In the genomic region with DNA sequence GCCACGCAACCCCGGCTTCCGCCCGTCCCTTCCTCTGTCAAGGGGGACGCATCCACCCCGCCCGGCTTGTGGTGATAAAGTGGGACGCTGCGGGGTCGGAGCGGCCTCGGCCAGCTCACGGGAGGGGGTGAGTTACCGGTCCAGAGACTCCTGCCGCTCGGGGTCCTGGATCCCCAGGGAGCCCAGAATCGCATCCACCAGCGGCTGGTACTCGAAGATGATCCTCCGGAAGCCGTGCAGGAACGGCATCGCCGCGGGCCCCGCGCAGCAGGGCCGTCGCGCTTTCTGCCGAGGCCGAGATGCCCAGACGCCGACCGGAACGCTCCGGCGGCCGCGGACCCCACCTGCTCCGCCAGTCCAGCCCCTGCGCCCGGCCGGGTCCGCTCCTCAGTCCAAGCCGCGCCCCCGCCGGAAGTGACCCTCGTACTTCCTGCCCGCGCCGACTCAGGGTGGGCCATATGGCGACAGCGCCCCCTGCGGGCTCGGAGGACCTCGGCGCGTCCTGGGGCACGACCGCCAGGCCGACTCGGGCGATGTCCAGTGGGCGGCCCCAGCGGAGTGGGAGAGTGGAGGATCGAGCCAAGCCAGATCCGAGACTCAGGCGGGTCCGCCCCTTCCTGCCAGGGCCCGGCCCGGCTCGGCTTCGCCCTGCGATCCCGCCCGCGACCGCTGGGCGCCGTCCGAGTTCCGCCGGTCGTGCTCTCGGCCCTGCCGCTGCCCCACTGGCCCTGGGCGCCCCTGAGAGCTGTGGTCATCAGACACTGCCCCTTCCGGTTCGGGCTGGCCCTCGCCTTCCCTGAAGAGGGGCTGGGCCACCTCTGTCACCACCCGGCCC, we compare ENCODE assay signal across 1 cellular context.
TF ChIP-seq lines count a peak whose summit lies in the region.

A gene with protein sequence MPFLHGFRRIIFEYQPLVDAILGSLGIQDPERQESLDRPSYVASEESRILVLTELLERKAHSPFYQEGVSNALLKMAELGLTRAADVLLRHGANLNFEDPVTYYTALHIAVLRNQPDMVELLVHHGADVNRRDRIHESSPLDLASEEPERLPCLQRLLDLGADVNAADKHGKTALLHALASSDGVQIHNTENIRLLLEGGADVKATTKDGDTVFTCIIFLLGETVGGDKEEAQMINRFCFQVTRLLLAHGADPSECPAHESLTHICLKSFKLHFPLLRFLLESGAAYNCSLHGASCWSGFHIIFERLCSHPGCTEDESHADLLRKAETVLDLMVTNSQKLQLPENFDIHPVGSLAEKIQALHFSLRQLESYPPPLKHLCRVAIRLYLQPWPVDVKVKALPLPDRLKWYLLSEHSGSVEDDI (minus strand): TSS at position 401 of the 835 bp plus-strand sequence. CDS start 152 bp downstream, at position 249.

TF ChIP-seq in HepG2, 621 proteins besides CTCF, POLR2A, EP300 and RAD21 (continued from another document and continues in another):
- TF ChIP-seq, protein P1, sequence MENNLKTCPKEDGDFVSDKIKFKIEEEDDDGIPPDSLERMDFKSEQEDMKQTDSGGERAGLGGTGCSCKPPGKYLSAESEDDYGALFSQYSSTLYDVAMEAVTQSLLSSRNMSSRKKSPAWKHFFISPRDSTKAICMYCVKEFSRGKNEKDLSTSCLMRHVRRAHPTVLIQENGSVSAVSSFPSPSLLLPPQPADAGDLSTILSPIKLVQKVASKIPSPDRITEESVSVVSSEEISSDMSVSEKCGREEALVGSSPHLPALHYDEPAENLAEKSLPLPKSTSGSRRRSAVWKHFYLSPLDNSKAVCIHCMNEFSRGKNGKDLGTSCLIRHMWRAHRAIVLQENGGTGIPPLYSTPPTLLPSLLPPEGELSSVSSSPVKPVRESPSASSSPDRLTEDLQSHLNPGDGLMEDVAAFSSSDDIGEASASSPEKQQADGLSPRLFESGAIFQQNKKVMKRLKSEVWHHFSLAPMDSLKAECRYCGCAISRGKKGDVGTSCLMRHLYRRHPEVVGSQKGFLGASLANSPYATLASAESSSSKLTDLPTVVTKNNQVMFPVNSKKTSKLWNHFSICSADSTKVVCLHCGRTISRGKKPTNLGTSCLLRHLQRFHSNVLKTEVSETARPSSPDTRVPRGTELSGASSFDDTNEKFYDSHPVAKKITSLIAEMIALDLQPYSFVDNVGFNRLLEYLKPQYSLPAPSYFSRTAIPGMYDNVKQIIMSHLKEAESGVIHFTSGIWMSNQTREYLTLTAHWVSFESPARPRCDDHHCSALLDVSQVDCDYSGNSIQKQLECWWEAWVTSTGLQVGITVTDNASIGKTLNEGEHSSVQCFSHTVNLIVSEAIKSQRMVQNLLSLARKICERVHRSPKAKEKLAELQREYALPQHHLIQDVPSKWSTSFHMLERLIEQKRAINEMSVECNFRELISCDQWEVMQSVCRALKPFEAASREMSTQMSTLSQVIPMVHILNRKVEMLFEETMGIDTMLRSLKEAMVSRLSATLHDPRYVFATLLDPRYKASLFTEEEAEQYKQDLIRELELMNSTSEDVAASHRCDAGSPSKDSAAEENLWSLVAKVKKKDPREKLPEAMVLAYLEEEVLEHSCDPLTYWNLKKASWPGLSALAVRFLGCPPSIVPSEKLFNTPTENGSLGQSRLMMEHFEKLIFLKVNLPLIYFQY (CRISPR knock-in tag; IDR thresholded peaks at IDR 0.05; ENCODE audit: borderline replicate concordance): peak; percentile 98
- TF ChIP-seq, protein P2, sequence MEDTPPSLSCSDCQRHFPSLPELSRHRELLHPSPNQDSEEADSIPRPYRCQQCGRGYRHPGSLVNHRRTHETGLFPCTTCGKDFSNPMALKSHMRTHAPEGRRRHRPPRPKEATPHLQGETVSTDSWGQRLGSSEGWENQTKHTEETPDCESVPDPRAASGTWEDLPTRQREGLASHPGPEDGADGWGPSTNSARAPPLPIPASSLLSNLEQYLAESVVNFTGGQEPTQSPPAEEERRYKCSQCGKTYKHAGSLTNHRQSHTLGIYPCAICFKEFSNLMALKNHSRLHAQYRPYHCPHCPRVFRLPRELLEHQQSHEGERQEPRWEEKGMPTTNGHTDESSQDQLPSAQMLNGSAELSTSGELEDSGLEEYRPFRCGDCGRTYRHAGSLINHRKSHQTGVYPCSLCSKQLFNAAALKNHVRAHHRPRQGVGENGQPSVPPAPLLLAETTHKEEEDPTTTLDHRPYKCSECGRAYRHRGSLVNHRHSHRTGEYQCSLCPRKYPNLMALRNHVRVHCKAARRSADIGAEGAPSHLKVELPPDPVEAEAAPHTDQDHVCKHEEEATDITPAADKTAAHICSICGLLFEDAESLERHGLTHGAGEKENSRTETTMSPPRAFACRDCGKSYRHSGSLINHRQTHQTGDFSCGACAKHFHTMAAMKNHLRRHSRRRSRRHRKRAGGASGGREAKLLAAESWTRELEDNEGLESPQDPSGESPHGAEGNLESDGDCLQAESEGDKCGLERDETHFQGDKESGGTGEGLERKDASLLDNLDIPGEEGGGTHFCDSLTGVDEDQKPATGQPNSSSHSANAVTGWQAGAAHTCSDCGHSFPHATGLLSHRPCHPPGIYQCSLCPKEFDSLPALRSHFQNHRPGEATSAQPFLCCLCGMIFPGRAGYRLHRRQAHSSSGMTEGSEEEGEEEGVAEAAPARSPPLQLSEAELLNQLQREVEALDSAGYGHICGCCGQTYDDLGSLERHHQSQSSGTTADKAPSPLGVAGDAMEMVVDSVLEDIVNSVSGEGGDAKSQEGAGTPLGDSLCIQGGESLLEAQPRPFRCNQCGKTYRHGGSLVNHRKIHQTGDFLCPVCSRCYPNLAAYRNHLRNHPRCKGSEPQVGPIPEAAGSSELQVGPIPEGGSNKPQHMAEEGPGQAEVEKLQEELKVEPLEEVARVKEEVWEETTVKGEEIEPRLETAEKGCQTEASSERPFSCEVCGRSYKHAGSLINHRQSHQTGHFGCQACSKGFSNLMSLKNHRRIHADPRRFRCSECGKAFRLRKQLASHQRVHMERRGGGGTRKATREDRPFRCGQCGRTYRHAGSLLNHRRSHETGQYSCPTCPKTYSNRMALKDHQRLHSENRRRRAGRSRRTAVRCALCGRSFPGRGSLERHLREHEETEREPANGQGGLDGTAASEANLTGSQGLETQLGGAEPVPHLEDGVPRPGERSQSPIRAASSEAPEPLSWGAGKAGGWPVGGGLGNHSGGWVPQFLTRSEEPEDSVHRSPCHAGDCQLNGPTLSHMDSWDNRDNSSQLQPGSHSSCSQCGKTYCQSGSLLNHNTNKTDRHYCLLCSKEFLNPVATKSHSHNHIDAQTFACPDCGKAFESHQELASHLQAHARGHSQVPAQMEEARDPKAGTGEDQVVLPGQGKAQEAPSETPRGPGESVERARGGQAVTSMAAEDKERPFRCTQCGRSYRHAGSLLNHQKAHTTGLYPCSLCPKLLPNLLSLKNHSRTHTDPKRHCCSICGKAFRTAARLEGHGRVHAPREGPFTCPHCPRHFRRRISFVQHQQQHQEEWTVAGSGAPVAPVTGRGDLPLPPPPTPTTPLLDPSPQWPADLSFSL (CRISPR knock-in tag; IDR thresholded peaks at IDR 0.05): no peak
- no peak for TF ChIP-seq CHD2 (IDR thresholded peaks at IDR 0.05; ENCODE audit: low read depth, low read length)
- TF ChIP-seq ZNF34 (CRISPR knock-in tag; IDR thresholded peaks at IDR 0.05; ENCODE audit: borderline replicate concordance): peak; percentile 90; the same call in 1 of the 2 replicates
- TF ChIP-seq HIC2 (CRISPR knock-in tag; IDR thresholded peaks at IDR 0.05; ENCODE audit: low read depth): peak; percentile 65
- TF ChIP-seq MXD4 (CRISPR knock-in tag; IDR thresholded peaks at IDR 0.05): peak; percentile 94
- TF ChIP-seq KLF11 (CRISPR knock-in tag; IDR thresholded peaks at IDR 0.05): no peak
- TF ChIP-seq PPARG (CRISPR knock-in tag; conservative IDR thresholded peaks at IDR 0.05): no peak
- TF ChIP-seq ASH2L (IDR thresholded peaks at IDR 0.05; ENCODE audit: insufficient read length, low read depth, low read length): peak; percentile 72
- TF ChIP-seq ETV5 (CRISPR knock-in tag; IDR thresholded peaks at IDR 0.05; ENCODE audit: borderline replicate concordance): peak; percentile 86
- TF ChIP-seq ZNF3 (CRISPR knock-in tag; IDR thresholded peaks at IDR 0.05): no peak
- peak; percentile 90 for TF ChIP-seq RBM39 (IDR thresholded peaks at IDR 0.05; ENCODE audit: low read depth, low read length, poor library complexity, severe bottlenecking)
- peak; percentile 95 for TF ChIP-seq ZNF547 (CRISPR knock-in tag; IDR thresholded peaks at IDR 0.05)
- TF ChIP-seq SIX4 (CRISPR knock-in tag; IDR thresholded peaks at IDR 0.05): no peak; the same call in 1 of the 2 replicates
- TF ChIP-seq NR2F6 (IDR thresholded peaks at IDR 0.05): no peak
- TF ChIP-seq NR2F6 (CRISPR knock-in tag; IDR thresholded peaks at IDR 0.05): peak; percentile 54; the same call in 1 of the 2 replicates
- no peak for TF ChIP-seq JARID2 (CRISPR knock-in tag; IDR thresholded peaks at IDR 0.05; ENCODE audit: insufficient replicate concordance)
- peak; percentile 63; the same call in 1 of the 2 replicates for TF ChIP-seq WIZ (CRISPR knock-in tag; IDR thresholded peaks at IDR 0.05)
- peak; percentile 99 for TF ChIP-seq SPEN (CRISPR knock-in tag; IDR thresholded peaks at IDR 0.05; ENCODE audit: low read depth)
- TF ChIP-seq, protein P3, sequence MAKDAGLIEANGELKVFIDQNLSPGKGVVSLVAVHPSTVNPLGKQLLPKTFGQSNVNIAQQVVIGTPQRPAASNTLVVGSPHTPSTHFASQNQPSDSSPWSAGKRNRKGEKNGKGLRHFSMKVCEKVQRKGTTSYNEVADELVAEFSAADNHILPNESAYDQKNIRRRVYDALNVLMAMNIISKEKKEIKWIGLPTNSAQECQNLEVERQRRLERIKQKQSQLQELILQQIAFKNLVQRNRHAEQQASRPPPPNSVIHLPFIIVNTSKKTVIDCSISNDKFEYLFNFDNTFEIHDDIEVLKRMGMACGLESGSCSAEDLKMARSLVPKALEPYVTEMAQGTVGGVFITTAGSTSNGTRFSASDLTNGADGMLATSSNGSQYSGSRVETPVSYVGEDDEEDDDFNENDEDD (CRISPR knock-in tag; IDR thresholded peaks at IDR 0.05; ENCODE audit: borderline replicate concordance): peak; percentile 58; the same call in 1 of the 2 replicates
- peak; percentile 87; the same call in 1 of the 2 replicates for TF ChIP-seq SALL1 (CRISPR knock-in tag; IDR thresholded peaks at IDR 0.05)
- peak; percentile 73; the same call in 1 of the 2 replicates for TF ChIP-seq ZNF451 (CRISPR knock-in tag; IDR thresholded peaks at IDR 0.05)
- TF ChIP-seq KDM5B (CRISPR knock-in tag; IDR thresholded peaks at IDR 0.05; ENCODE audit: borderline replicate concordance): peak; percentile 96; the same call in 1 of the 2 replicates
- TF ChIP-seq ZNF337 (CRISPR knock-in tag; IDR thresholded peaks at IDR 0.05; ENCODE audit: borderline replicate concordance, low read depth): peak; percentile 76; the same call in 1 of the 2 replicates
- TF ChIP-seq KAT7 (CRISPR knock-in tag; IDR thresholded peaks at IDR 0.05; ENCODE audit: borderline replicate concordance): peak; percentile 94; the same call in 1 of the 2 replicates
- TF ChIP-seq NBN (conservative IDR thresholded peaks at IDR 0.05): no peak
- TF ChIP-seq ZNF296 (CRISPR knock-in tag; conservative IDR thresholded peaks at IDR 0.05): peak; percentile 99
- TF ChIP-seq ZNF556 (CRISPR knock-in tag; IDR thresholded peaks at IDR 0.05; ENCODE audit: borderline replicate concordance): peak; percentile 97; the same call in 1 of the 2 replicates
- TF ChIP-seq GATAD1 (CRISPR knock-in tag; IDR thresholded peaks at IDR 0.05): peak; percentile 99
- no peak for TF ChIP-seq ZNF597 (CRISPR knock-in tag; IDR thresholded peaks at IDR 0.05)
- peak; percentile 54 for TF ChIP-seq AGO2 (optimal IDR thresholded peaks at IDR 0.05; ENCODE audit: low read depth, low read length)
- TF ChIP-seq SOX6 (IDR thresholded peaks at IDR 0.05): no peak
- peak; percentile 70 for TF ChIP-seq SOX6 (CRISPR knock-in tag; IDR thresholded peaks at IDR 0.05)
- TF ChIP-seq NFYC (CRISPR knock-in tag; IDR thresholded peaks at IDR 0.05): peak; percentile 57
- TF ChIP-seq ZNF432 (CRISPR knock-in tag; IDR thresholded peaks at IDR 0.05; ENCODE audit: borderline replicate concordance): no peak
- TF ChIP-seq GFI1 (CRISPR knock-in tag; IDR thresholded peaks at IDR 0.05; ENCODE audit: borderline replicate concordance): peak; percentile 61; the same call in 1 of the 2 replicates
- TF ChIP-seq PRPF4 (IDR thresholded peaks at IDR 0.05; ENCODE audit: low read depth, low read length, poor library complexity, severe bottlenecking): no peak
- peak; percentile 92 for TF ChIP-seq ZNF784 (CRISPR knock-in tag; IDR thresholded peaks at IDR 0.05; ENCODE audit: borderline replicate concordance)
- TF ChIP-seq ZNF563 (CRISPR knock-in tag; IDR thresholded peaks at IDR 0.05): peak; percentile 80
- TF ChIP-seq PAX8 (CRISPR knock-in tag; IDR thresholded peaks at IDR 0.05; ENCODE audit: borderline replicate concordance): peak; percentile 52; the same call in 1 of the 2 replicates
- TF ChIP-seq TAF15 (IDR thresholded peaks at IDR 0.05; ENCODE audit: low read depth, low read length, poor library complexity, severe bottlenecking): peak; percentile 64
- TF ChIP-seq ZNF768 (CRISPR knock-in tag; IDR thresholded peaks at IDR 0.05): 0 out of 2 replicates have a peak, but pooled peaks have one; percentile 45
- peak; percentile 87 for TF ChIP-seq IRF2 (CRISPR knock-in tag; IDR thresholded peaks at IDR 0.05)
- TF ChIP-seq ERF (CRISPR knock-in tag; IDR thresholded peaks at IDR 0.05): peak; percentile 91
